17 cellular contexts compared by ENCODE assay signal in genomic region chr6:135170238-135170637, GRCh38. TPM values are rescaled to one million over a fixed set of nuclear protein-coding genes. Genes with fewer than 3 reads are reported as not detected.
DNase-seq lines count a peak whose midpoint lies in the region; ATAC-seq lines count a peak whose summit lies in the region.
"Had no signal": no experiment of that assay in that cellular context is flagged by ENCODE, and none has a peak within 500 bp of the region (broad histone marks: within the 10 kb centered on the region; RNA-seq: fewer than 3 reads in every experiment).

No MANE protein-coding gene starts in this region.

- CTCF ChIA-PET in activated CD8-positive, alpha-beta T cell treated with anti-CD3 and anti-CD28 coated beads, Interleukin-2, amount 10 ng/mL, durations not matched to agents 7 days and 5 days (lab: Charles Lee), result interaction anchor here (0.8 to 11.9 kb wide), 3 partner anchors 10 to 17 kb away, joined by 3 to 165 read pairs (median 3); partner anchors contain the start of gene MYB

- DNase-seq in activated T-cell treated with anti-CD3 and anti-CD28 coated beads, Interleukin-2, amount 50 U/mL, for 4 hours, result no peak
- no peak for DNase-seq in activated T-cell treated with anti-CD3 and anti-CD28 coated beads, Interleukin-2, amount 50 U/mL, for 1 hour
- DNase-seq in activated CD8-positive, alpha-beta T cell treated with anti-CD3 and anti-CD28 coated beads, Interleukin-2, amount 10 ng/mL, durations not matched to agents 7 days and 5 days, result no peak
- no peak for DNase-seq in stimulated activated naive B cell treated with anti-CD40 and anti-IgM and Interleukin-4, amounts not matched to agents 10 μg/mL and 1 μg/mL and 100 μg/mL, for 72 hours
- DNase-seq in GDM1 (lab: John Stamatoyannopoulos, UW), result no peak
- DNase-seq: CD4-positive, alpha-beta memory T cell; effector memory CD4-positive, alpha-beta T cell; NCI-H1694 treated with DMSO at 0.1 percent for 48 hours; NCI-H446 treated with DMSO at 0.1 percent for 48 hours; occipital lobe; right lobe of liver; SK-N-SH; stimulated activated CD8-positive, alpha-beta memory T cell treated with anti-CD3 and anti-CD28 coated beads, Interleukin-4, amount 100 ng/mL, for 48 hours had no signal

- peak overlapping the region; percentile 9 for H3K4me3 Mint-ChIP-seq in activated T-cell treated with anti-CD3 and anti-CD28 coated beads, Interleukin-2, amount 50 U/mL, for 4 hours
- H3K4me3 Mint-ChIP-seq in activated CD8-positive, alpha-beta T cell treated with anti-CD3 and anti-CD28 coated beads, Interleukin-2, amount 10 ng/mL, durations not matched to agents 7 days and 5 days, result no peak overlapping the region
- H3K4me3 Mint-ChIP-seq in stimulated activated naive B cell treated with anti-CD40 and anti-IgM and Interleukin-4, amounts not matched to agents 10 μg/mL and 1 μg/mL and 100 μg/mL, for 72 hours, result no peak overlapping the region
- H3K4me3 Mint-ChIP-seq: CD4-positive, alpha-beta memory T cell; central memory CD8-positive, alpha-beta T cell had no signal

- no peaks in the 10 kb centered on the region for H3K36me3 Mint-ChIP-seq in activated T-cell treated with anti-CD3 and anti-CD28 coated beads, Interleukin-2, amount 50 U/mL, for 4 hours (ENCODE audit: insufficient read depth)
- H3K36me3 Mint-ChIP-seq in activated CD8-positive, alpha-beta T cell treated with anti-CD3 and anti-CD28 coated beads, Interleukin-2, amount 10 ng/mL, durations not matched to agents 7 days and 5 days (ENCODE audit: low read depth), result no peaks in the 10 kb centered on the region
- H3K36me3 Mint-ChIP-seq in stimulated activated naive B cell treated with anti-CD40 and anti-IgM and Interleukin-4, amounts not matched to agents 10 μg/mL and 1 μg/mL and 100 μg/mL, for 72 hours, result no peaks in the 10 kb centered on the region
- H3K36me3 Mint-ChIP-seq: CD4-positive, alpha-beta memory T cell had no signal

- peak overlapping the region; percentile 0 for H3K27ac Mint-ChIP-seq in activated CD8-positive, alpha-beta T cell treated with anti-CD3 and anti-CD28 coated beads, Interleukin-2, amount 10 ng/mL, durations not matched to agents 7 days and 5 days
- H3K27ac Mint-ChIP-seq in stimulated activated naive B cell treated with anti-CD40 and anti-IgM and Interleukin-4, amounts not matched to agents 10 μg/mL and 1 μg/mL and 100 μg/mL, for 72 hours, result peak overlapping the region; percentile 72

- peak; percentile 70 to 71 for ATAC-seq in activated T-cell treated with anti-CD3 and anti-CD28 coated beads, Interleukin-2, amount 50 U/mL, for 4 hours
- peak; percentile 19 for ATAC-seq in HG02588 (IDR thresholded peaks at IDR 0.05; ENCODE audit: unreplicated experiment)
- ATAC-seq in activated CD8-positive, alpha-beta T cell treated with anti-CD3 and anti-CD28 coated beads, Interleukin-2, amount 10 ng/mL, durations not matched to agents 7 days and 5 days, result no peak
- ATAC-seq in stimulated activated naive B cell treated with anti-CD40 and anti-IgM and Interleukin-4, amounts not matched to agents 10 μg/mL and 1 μg/mL and 100 μg/mL, for 72 hours (replicated peaks), result peak in 1 of 2 donors; percentile 64
- no peak for ATAC-seq in GM21526 (IDR thresholded peaks at IDR 0.05; ENCODE audit: low FRiP score, unreplicated experiment)
- no peak for ATAC-seq in HG02938 (IDR thresholded peaks at IDR 0.05; ENCODE audit: unreplicated experiment)
- ATAC-seq: right lobe of liver had no signal

- H3K27me3 Mint-ChIP-seq in activated T-cell treated with anti-CD3 and anti-CD28 coated beads, Interleukin-2, amount 50 U/mL, for 4 hours (ENCODE audit: low read depth), result no peaks in the 10 kb centered on the region
- no peaks in the 10 kb centered on the region for H3K27me3 Mint-ChIP-seq in activated CD8-positive, alpha-beta T cell treated with anti-CD3 and anti-CD28 coated beads, Interleukin-2, amount 10 ng/mL, durations not matched to agents 7 days and 5 days (ENCODE audit: low read depth)
- H3K27me3 Mint-ChIP-seq in stimulated activated naive B cell treated with anti-CD40 and anti-IgM and Interleukin-4, amounts not matched to agents 10 μg/mL and 1 μg/mL and 100 μg/mL, for 72 hours, result no peaks in the 10 kb centered on the region
- H3K27me3 Mint-ChIP-seq: central memory CD8-positive, alpha-beta T cell had no signal

- POLR2A ChIA-PET in activated CD8-positive, alpha-beta T cell treated with anti-CD3 and anti-CD28 coated beads, Interleukin-2, amount 10 ng/mL, durations not matched to agents 7 days and 5 days (lab: Charles Lee), result interaction anchor here (12.0 kb wide), 1 partner anchor 11 kb away, joined by 212 read pairs; the partner anchor contains the start of gene MYB

- H3K4me1 Mint-ChIP-seq in activated T-cell treated with anti-CD3 and anti-CD28 coated beads, Interleukin-2, amount 50 U/mL, for 4 hours (ENCODE audit: low read depth), result peaks cover 12% of the 10 kb centered on the region
- peaks cover 13% of the 10 kb centered on the region for H3K4me1 Mint-ChIP-seq in activated CD8-positive, alpha-beta T cell treated with anti-CD3 and anti-CD28 coated beads, Interleukin-2, amount 10 ng/mL, durations not matched to agents 7 days and 5 days (ENCODE audit: low read depth)
- peaks cover 10 to 14% of the 10 kb centered on the region in 2 donors for H3K4me1 Mint-ChIP-seq in stimulated activated naive B cell treated with anti-CD40 and anti-IgM and Interleukin-4, amounts not matched to agents 10 μg/mL and 1 μg/mL and 100 μg/mL, for 72 hours
- H3K4me1 Mint-ChIP-seq: CD4-positive, alpha-beta memory T cell; central memory CD8-positive, alpha-beta T cell had no signal

- H3K9me3 Mint-ChIP-seq in activated T-cell treated with anti-CD3 and anti-CD28 coated beads, Interleukin-2, amount 50 U/mL, for 4 hours, result no peaks in the 10 kb centered on the region
- H3K9me3 Mint-ChIP-seq in activated CD8-positive, alpha-beta T cell treated with anti-CD3 and anti-CD28 coated beads, Interleukin-2, amount 10 ng/mL, durations not matched to agents 7 days and 5 days (ENCODE audit: insufficient read depth), result no peaks in the 10 kb centered on the region
- no peaks in the 10 kb centered on the region for H3K9me3 Mint-ChIP-seq in stimulated activated naive B cell treated with anti-CD40 and anti-IgM and Interleukin-4, amounts not matched to agents 10 μg/mL and 1 μg/mL and 100 μg/mL, for 72 hours
- H3K9me3 Mint-ChIP-seq: CD4-positive, alpha-beta memory T cell; central memory CD8-positive, alpha-beta T cell had no signal

RNA-seq across cellular contexts. Expression of gene MYB, which starts 10.9 kb away (rescaled TPM):
- 10 to 100 TPM in 2 of 3 donors, 1 to 10 TPM in 1; 9.5 to 15.2 (median 13.9) TPM for total RNA-seq in activated T-cell treated with anti-CD3 and anti-CD28 coated beads, Interleukin-2, amount 50 U/mL, for 4 hours
- 1 to 10 TPM; 7.5 to 8.2 TPM for total RNA-seq in activated CD8-positive, alpha-beta T cell treated with anti-CD3 and anti-CD28 coated beads, Interleukin-2, amount 10 ng/mL, durations not matched to agents 7 days and 5 days

Comparison
In these comparisons a context has a peak if more than half of its experiments do, and no peak if none do; other contexts are left out.
1. ATAC-seq: peak in activated T-cell treated with anti-CD3 and anti-CD28 coated beads, Interleukin-2, amount 50 U/mL, for 4 hours (2 of 2) and HG02588 (single experiment); none in activated CD8-positive, alpha-beta T cell treated with anti-CD3 and anti-CD28 coated beads, Interleukin-2, amount 10 ng/mL, durations not matched to agents 7 days and 5 days (single experiment), GM21526 (single experiment) and HG02938 (single experiment).